17 cellular contexts compared by ENCODE assay signal in the genomic region with DNA sequence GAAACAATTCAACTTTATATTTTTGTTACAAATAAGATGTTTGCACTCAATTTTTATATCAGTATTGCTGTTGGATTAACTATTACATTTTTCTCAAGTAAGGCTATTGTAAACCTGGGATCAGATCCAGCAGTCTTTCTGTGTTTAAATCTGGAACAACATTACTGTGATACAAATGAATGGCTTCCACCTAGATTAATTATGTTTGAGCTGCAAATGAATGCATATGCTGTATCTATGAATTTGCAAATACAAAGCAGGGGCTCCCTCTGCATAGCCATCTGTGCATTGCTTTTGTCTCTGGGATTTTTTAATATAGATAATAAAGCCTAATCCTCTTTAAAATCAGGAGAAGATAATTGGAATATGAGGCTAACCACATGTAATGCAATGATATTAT.
DNase-seq lines count a peak whose midpoint lies in the region; ATAC-seq lines count a peak whose summit lies in the region.
"Had no signal": no experiment of that assay in that cellular context is flagged by ENCODE, and none has a peak within 500 bp of the region (broad histone marks: within the 10 kb centered on the region; RNA-seq: fewer than 3 reads in every experiment).

No MANE protein-coding gene starts in this region.

- no peak overlapping the region for H3K4ac ChIP-seq in mesenchymal stem cell (ENCODE audit: low read depth in 1 of 2, low read length in 2 of 2)

- H2AFZ ChIP-seq in mesenchymal stem cell (ENCODE audit: low read depth, low read length), result no peak overlapping the region

- H3K14ac ChIP-seq in mesenchymal stem cell (ENCODE audit: low read length in 2 of 2), result no peak overlapping the region

- ATAC-seq in GM18868 (IDR thresholded peaks at IDR 0.05; ENCODE audit: unreplicated experiment) (no peak), left ventricle myocardium superior (no peak)
- ATAC-seq: Panc1 had no signal

- no peak overlapping the region for H3K27ac ChIP-seq in mesenchymal stem cell (ENCODE audit: low read length, poor library complexity, severe bottlenecking)
- H3K27ac ChIP-seq: BLaER1 had no signal

- no peaks in the 10 kb centered on the region for H3K79me1 ChIP-seq in mesenchymal stem cell (replicated peaks; ENCODE audit: low read length, poor library complexity, severe bottlenecking)

- no peak overlapping the region for H2BK12ac ChIP-seq in mesenchymal stem cell (ENCODE audit: low read length in 2 of 2)

- H2AK5ac ChIP-seq in mesenchymal stem cell (ENCODE audit: low read length, severe bottlenecking), result no peak overlapping the region

- H2BK5ac ChIP-seq in mesenchymal stem cell (ENCODE audit: low read depth, low read length, poor library complexity, severe bottlenecking), result no peak overlapping the region

- no peaks in the 10 kb centered on the region for H3K27me3 ChIP-seq in mesenchymal stem cell (ENCODE audit: control insufficient read depth in 1 of 2, insufficient read depth in 1 of 2, low read length in 2 of 2)
- H3K27me3 ChIP-seq: BLaER1 had no signal

- no peak overlapping the region for H3K23ac ChIP-seq in mesenchymal stem cell (ENCODE audit: low read length in 2 of 2)

- H3K4me3 ChIP-seq in mesenchymal stem cell (ENCODE audit: insufficient read depth in 1 of 2, low read depth in 1 of 2, low read length in 2 of 2), result no peak overlapping the region
- H3K4me3 ChIP-seq: BLaER1 had no signal

- no peaks in the 10 kb centered on the region for H3K36me3 ChIP-seq in mesenchymal stem cell (ENCODE audit: control insufficient read depth in 1 of 2, insufficient read depth in 2 of 2, low read depth in 1 of 2, low read length in 2 of 2)
- H3K36me3 ChIP-seq: BLaER1 had no signal

- H3K4me1 ChIP-seq in mesenchymal stem cell (ENCODE audit: control insufficient read depth, insufficient read depth, low read depth, low read length), result peaks cover 8% of the 10 kb centered on the region
- H3K4me1 ChIP-seq: BLaER1 had no signal

- no peaks in the 10 kb centered on the region for H3K9me3 ChIP-seq in mesenchymal stem cell (ENCODE audit: control insufficient read depth, low read length)
- H3K9me3 ChIP-seq: BLaER1 had no signal

- peak overlapping the region; percentile 6 for H3K9ac ChIP-seq in mesenchymal stem cell (ENCODE audit: low read length)
- H3K9ac ChIP-seq: BLaER1 had no signal

- DNase-seq in NCI-H82 (lab: John Stamatoyannopoulos, UW) (peak; percentile 1), NCI-H82 treated with DMSO at 0.1 percent for 48 hours (lab: John Stamatoyannopoulos, UW; ENCODE audit: unreplicated experiment) (no peak), NCI-H2081 (lab: John Stamatoyannopoulos, UW) (peak; percentile 20 to 36), astrocyte of the hippocampus (ENCODE audit: low read depth, low spot score) (peak; percentile 7), mesenchymal stem cell (no peak), C1 segment of cervical spinal cord (lab: John Stamatoyannopoulos, UW) (no peak), left ventricle myocardium superior (no peak)
- DNase-seq: 8988T; CD8-positive, alpha-beta memory T cell; H7; NCI-H1105; NCI-H1694 treated with DMSO at 0.1 percent for 48 hours; NCI-H345; NCI-H748 treated with DMSO at 0.1 percent for 48 hours had no signal

- no peak overlapping the region for H2BK120ac ChIP-seq in mesenchymal stem cell (ENCODE audit: low read depth, low read length)

- intact Hi-C loops in left ventricle myocardium superior (cut with micrococcal nuclease), result loop anchor here (10.0 kb wide), 1 partner anchor 95 kb away; no protein-coding TSS in a partner anchor

- H2BK15ac ChIP-seq in mesenchymal stem cell (ENCODE audit: low read depth, poor library complexity, severe bottlenecking), result no peak overlapping the region

- no peak overlapping the region for H4K8ac ChIP-seq in mesenchymal stem cell (ENCODE audit: low read length)

- no peak overlapping the region for H3K18ac ChIP-seq in mesenchymal stem cell (ENCODE audit: low read depth in 1 of 2, low read length in 2 of 2)

- H3K4me2 ChIP-seq in mesenchymal stem cell (ENCODE audit: low read length, poor library complexity, severe bottlenecking), result no peak overlapping the region
- H3K4me2 ChIP-seq: BLaER1 had no signal

- H4K91ac ChIP-seq in mesenchymal stem cell (ENCODE audit: low read length), result no peak overlapping the region

Comparison
In these comparisons a context has a peak if more than half of its experiments do, and no peak if none do; other contexts are left out.
1. DNase-seq: peak in NCI-H82 (single experiment), NCI-H2081 (2 of 2) and astrocyte of the hippocampus (single experiment); none in NCI-H82 treated with DMSO at 0.1 percent for 48 hours (single experiment), mesenchymal stem cell (single experiment), C1 segment of cervical spinal cord (0 of 14) and left ventricle myocardium superior (single experiment).